ENCODE assay signal across 20 cellular contexts in the genomic region with DNA sequence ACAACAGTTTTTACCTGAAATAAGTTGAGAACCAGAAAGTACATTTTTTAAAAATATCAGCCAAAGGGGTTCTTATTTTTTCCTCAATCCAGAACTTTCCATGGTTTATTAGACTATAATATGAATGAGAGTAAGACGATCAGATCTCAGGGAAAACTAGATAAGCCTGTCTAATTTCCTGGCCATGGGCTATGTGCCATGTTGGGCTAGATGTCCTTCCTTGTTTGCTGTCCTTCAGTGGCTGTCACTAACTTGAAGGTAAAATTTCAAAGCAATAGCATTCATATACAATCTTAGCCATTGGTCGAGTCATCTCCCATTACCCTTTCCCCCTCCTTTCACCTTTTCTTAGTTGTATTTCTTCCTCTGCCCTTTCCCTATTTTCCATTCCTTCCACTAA.
"Had no signal": no experiment of that assay in that cellular context is flagged by ENCODE, and none has a peak within 500 bp of the region (broad histone marks: within the 10 kb centered on the region; RNA-seq: fewer than 3 reads in every experiment).

No MANE protein-coding gene starts in this region.

- DNase-seq: dorsolateral prefrontal cortex; effector CD8-positive, alpha-beta T cell; foreskin melanocyte; head of caudate nucleus; left colon; left ventricle myocardium superior; mesendoderm; naive thymus-derived CD4-positive, alpha-beta T cell; nephron progenitor cell; spleen; stimulated activated CD4-positive, alpha-beta T cell treated with anti-CD3 and anti-CD28 coated beads, Interleukin-15, amount 100 ng/mL, for 24 hours; stimulated activated CD4-positive, alpha-beta T cell treated with anti-CD3 and anti-CD28 coated beads, Interleukin-1b, Interleukin-23, amount 100 ng/mL, for 48 hours; stimulated activated CD4-positive, alpha-beta T cell treated with anti-CD3 and anti-CD28 coated beads, Interleukin-4, amount 100 ng/mL, for 24 hours; tibial artery; upper lobe of left lung; uterus had no signal

- H3K4me1 ChIP-seq: spleen, upper lobe of left lung, uterus had no signal

- H3K4me3 ChIP-seq: dorsolateral prefrontal cortex, hepatocyte, spleen, tibial artery, upper lobe of left lung, uterus had no signal

- ATAC-seq: left colon; left ventricle myocardium superior; naive thymus-derived CD4-positive, alpha-beta T cell; sciatic nerve; stimulated activated memory B cell treated with anti-CD40 and anti-IgM and Interleukin-4, amounts not matched to agents 10 μg/mL and 1 μg/mL and 100 μg/mL, for 72 hours had no signal

- H3K36me3 ChIP-seq: neutrophil, spleen, tibial artery, upper lobe of left lung, uterus had no signal

- H3K9me3 ChIP-seq: neutrophil, spleen, tibial artery, upper lobe of left lung, uterus had no signal

- H3K27ac ChIP-seq: dorsolateral prefrontal cortex, hepatocyte, neutrophil, spleen, tibial artery, upper lobe of left lung, uterus had no signal

- H3K27me3 ChIP-seq: dorsolateral prefrontal cortex, hepatocyte, neutrophil, spleen, tibial artery, upper lobe of left lung, uterus had no signal
